10 cellular contexts compared by ENCODE assay signal in genomic region chr7:26188291-26188999, GRCh38. TPM values are rescaled to one million over a fixed set of nuclear protein-coding genes. Genes with fewer than 3 reads are reported as not detected.
DNase-seq lines count a peak whose midpoint lies in the region; ATAC-seq and TF ChIP-seq lines count a peak whose summit lies in the region.
"Had no signal": no experiment of that assay in that cellular context is flagged by ENCODE, and none has a peak within 500 bp of the region (broad histone marks: within the 10 kb centered on the region; RNA-seq: fewer than 3 reads in every experiment).

No MANE protein-coding gene starts in this region.

- POLR2A ChIA-PET in activated CD8-positive, alpha-beta T cell treated with anti-CD3 and anti-CD28 coated beads, Interleukin-2, amount 10 ng/mL, durations not matched to agents 7 days and 5 days (lab: Charles Lee): interaction anchor here (0.5 to 8.9 kb wide), 20 partner anchors 8 to 116 kb away, joined by 3 to 180 read pairs (median 4); partner anchors contain the start of genes CBX3, HNRNPA2B1 and NFE2L3

- peak overlapping the region; percentile 67 for H3K27ac Mint-ChIP-seq in activated CD8-positive, alpha-beta T cell treated with anti-CD3 and anti-CD28 coated beads, Interleukin-2, amount 10 ng/mL, durations not matched to agents 7 days and 5 days
- H3K27ac Mint-ChIP-seq in nephron progenitor cell (peak overlapping the region; percentile 86), chondrocyte (ENCODE audit: unreplicated experiment) (no peak overlapping the region)

- no peaks in the 10 kb centered on the region for H3K27me3 Mint-ChIP-seq in activated CD8-positive, alpha-beta T cell treated with anti-CD3 and anti-CD28 coated beads, Interleukin-2, amount 10 ng/mL, durations not matched to agents 7 days and 5 days (ENCODE audit: low read depth)
- H3K27me3 Mint-ChIP-seq in nephron progenitor cell (ENCODE audit: low read depth, poor library complexity): no peaks in the 10 kb centered on the region
- no peaks in the 10 kb centered on the region for H3K27me3 Mint-ChIP-seq in chondrocyte (ENCODE audit: low read depth)

- peaks cover 89% of the 10 kb centered on the region for H3K36me3 Mint-ChIP-seq in activated CD8-positive, alpha-beta T cell treated with anti-CD3 and anti-CD28 coated beads, Interleukin-2, amount 10 ng/mL, durations not matched to agents 7 days and 5 days (ENCODE audit: low read depth)
- peaks cover 59% of the 10 kb centered on the region for H3K36me3 Mint-ChIP-seq in nephron progenitor cell (ENCODE audit: low read depth)
- H3K36me3 Mint-ChIP-seq in chondrocyte (ENCODE audit: low read depth): peaks cover 56% of the 10 kb centered on the region

- DNase-seq in NCI-H82 (lab: John Stamatoyannopoulos, UW) (peak; percentile 69), NCI-H82 treated with DMSO at 0.1 percent for 48 hours (lab: John Stamatoyannopoulos, UW; ENCODE audit: unreplicated experiment) (no peak), nephron progenitor cell (no peak), hypothalamus (lab: John Stamatoyannopoulos, UW) (no peak), chondrocyte (ENCODE audit: low spot score) (no peak)
- DNase-seq in activated CD8-positive, alpha-beta T cell treated with anti-CD3 and anti-CD28 coated beads, Interleukin-2, amount 10 ng/mL, durations not matched to agents 7 days and 5 days: no peak
- DNase-seq: lower lobe of right lung had no signal

- H3K27ac ChIP-seq in HUES64 (ENCODE audit: low read depth, low read length): peak overlapping the region; percentile 68; the same call in 1 of the 2 replicates
- H3K27ac ChIP-seq: lower lobe of right lung had no signal

- H3K27me3 ChIP-seq in HUES64 (ENCODE audit: insufficient read depth, low read length): no peaks in the 10 kb centered on the region

- no peaks in the 10 kb centered on the region for H3K9me3 Mint-ChIP-seq in activated CD8-positive, alpha-beta T cell treated with anti-CD3 and anti-CD28 coated beads, Interleukin-2, amount 10 ng/mL, durations not matched to agents 7 days and 5 days (ENCODE audit: insufficient read depth)
- H3K9me3 Mint-ChIP-seq in nephron progenitor cell (no peaks in the 10 kb centered on the region), chondrocyte (ENCODE audit: low read depth) (no peaks in the 10 kb centered on the region)

- H3K4me3 ChIP-seq in HUES64 (ENCODE audit: low read length): no peak overlapping the region
- H3K4me3 ChIP-seq: HAP-1, lower lobe of right lung had no signal

- no peak overlapping the region for H3K4me3 Mint-ChIP-seq in activated CD8-positive, alpha-beta T cell treated with anti-CD3 and anti-CD28 coated beads, Interleukin-2, amount 10 ng/mL, durations not matched to agents 7 days and 5 days
- no peak overlapping the region for H3K4me3 Mint-ChIP-seq in nephron progenitor cell
- no peak overlapping the region for H3K4me3 Mint-ChIP-seq in chondrocyte (ENCODE audit: unreplicated experiment)

- no peaks in the 10 kb centered on the region for H3K9me3 ChIP-seq in HUES64 (ENCODE audit: insufficient read depth, low read depth, low read length)
- H3K9me3 ChIP-seq: HAP-1, lower lobe of right lung had no signal

- H3K4me1 ChIP-seq in HUES64 (ENCODE audit: insufficient read depth, low read length): 0 out of 2 replicates have a peak, but pooled peaks cover 5% of the 10 kb centered on the region

- H3K4me1 Mint-ChIP-seq in activated CD8-positive, alpha-beta T cell treated with anti-CD3 and anti-CD28 coated beads, Interleukin-2, amount 10 ng/mL, durations not matched to agents 7 days and 5 days (ENCODE audit: low read depth): peaks cover 80% of the 10 kb centered on the region
- H3K4me1 Mint-ChIP-seq in nephron progenitor cell: peaks cover 23% of the 10 kb centered on the region
- H3K4me1 Mint-ChIP-seq in chondrocyte (ENCODE audit: low read depth): peaks cover 48% of the 10 kb centered on the region

- ATAC-seq in activated CD8-positive, alpha-beta T cell treated with anti-CD3 and anti-CD28 coated beads, Interleukin-2, amount 10 ng/mL, durations not matched to agents 7 days and 5 days: no peak
- no peak for ATAC-seq in HG03469 (IDR thresholded peaks at IDR 0.05; ENCODE audit: unreplicated experiment)

- WGBS in HUES64: 97% methylated on average over 8 of the region's 8 CpGs

- no peak overlapping the region for H3K9ac ChIP-seq in HUES64 (ENCODE audit: low read depth, low read length)

- TF ChIP-seq CTCF in nephron progenitor cell (IDR thresholded peaks at IDR 0.05) (no peak), chondrocyte (IDR thresholded peaks at IDR 0.05) (no peak)

- CTCF ChIA-PET in activated CD8-positive, alpha-beta T cell treated with anti-CD3 and anti-CD28 coated beads, Interleukin-2, amount 10 ng/mL, durations not matched to agents 7 days and 5 days (lab: Charles Lee): interaction anchor here (0.6 to 4.0 kb wide), 14 partner anchors 10 to 296 kb away, joined by 3 to 63 read pairs (median 5); partner anchors contain the start of gene NFE2L3

- peaks cover 81% of the 10 kb centered on the region for H3K36me3 ChIP-seq in HUES64 (ENCODE audit: insufficient read depth, low read length)

RNA-seq across cellular contexts. Expression of gene HNRNPA2B1, which starts 12.1 kb away (rescaled TPM):
- 947 TPM for polyA plus RNA-seq in HUES64 (2013, experiment 1 of 2)
- polyA plus RNA-seq in HUES64 (2013, experiment 2 of 2): 1,093 TPM
- 100 to 1,000 TPM; 882 to 899 TPM for total RNA-seq in activated CD8-positive, alpha-beta T cell treated with anti-CD3 and anti-CD28 coated beads, Interleukin-2, amount 10 ng/mL, durations not matched to agents 7 days and 5 days
- total RNA-seq in chondrocyte: 311 to 604 TPM (median 313 TPM) in 3 replicates

RNA-seq across cellular contexts. Expression of gene CBX3, which starts 13.1 kb away (rescaled TPM):
- polyA plus RNA-seq in HUES64 (2013, experiment 1 of 2): 231 TPM
- 241 TPM for polyA plus RNA-seq in HUES64 (2013, experiment 2 of 2)
- total RNA-seq in activated CD8-positive, alpha-beta T cell treated with anti-CD3 and anti-CD28 coated beads, Interleukin-2, amount 10 ng/mL, durations not matched to agents 7 days and 5 days: 100 to 1,000 TPM; 254 to 269 TPM
- total RNA-seq in chondrocyte: 98.7 to 132 TPM (median 102 TPM) in 3 replicates

RNA-seq across cellular contexts. Expression of gene NFE2L3, which starts 36.4 kb away (rescaled TPM):
- polyA plus RNA-seq in HUES64 (2013, experiment 1 of 2): 59.2 TPM
- 66.1 TPM for polyA plus RNA-seq in HUES64 (2013, experiment 2 of 2)
- total RNA-seq in activated CD8-positive, alpha-beta T cell treated with anti-CD3 and anti-CD28 coated beads, Interleukin-2, amount 10 ng/mL, durations not matched to agents 7 days and 5 days: 10 to 100 TPM in 1 of 2 experiments, 1 to 10 TPM in 1; 9.7 to 10.4 TPM
- total RNA-seq in chondrocyte: 0.17 to 0.79 TPM (median 0.52 TPM) in 3 replicates
